2 cellular contexts compared by ENCODE assay signal in genomic region chr6:131981624-131981978, GRCh38.
TF ChIP-seq lines count a peak whose summit lies in the region.

No MANE protein-coding gene starts in this region.

TF ChIP-seq in A549, 52 proteins besides CTCF, POLR2A, EP300 and RAD21:
- TF ChIP-seq ZNF302 (CRISPR knock-in tag; IDR thresholded peaks at IDR 0.05): no peak
- no peak for TF ChIP-seq KDM1A (IDR thresholded peaks at IDR 0.05; ENCODE audit: low read depth)
- TF ChIP-seq ESRRA (IDR thresholded peaks at IDR 0.05; ENCODE audit: borderline replicate concordance, low read length): no peak
- no peak for TF ChIP-seq HOXB13 (CRISPR knock-in tag; IDR thresholded peaks at IDR 0.05; ENCODE audit: low read depth)
- TF ChIP-seq FOSL2 (IDR thresholded peaks at IDR 0.05): no peak
- TF ChIP-seq FOSL2 (CRISPR knock-in tag; IDR thresholded peaks at IDR 0.05): no peak
- no peak for TF ChIP-seq CHD2 (IDR thresholded peaks at IDR 0.05; ENCODE audit: low read length, partially characterized antibody)
- TF ChIP-seq MAFK (IDR thresholded peaks at IDR 0.05; ENCODE audit: partially characterized antibody): no peak
- no peak for TF ChIP-seq JUN (IDR thresholded peaks at IDR 0.05)
- TF ChIP-seq NPAS2 (CRISPR knock-in tag; IDR thresholded peaks at IDR 0.05; ENCODE audit: borderline replicate concordance): no peak
- no peak for TF ChIP-seq TP53 (CRISPR knock-in tag; IDR thresholded peaks at IDR 0.05)
- no peak for TF ChIP-seq NR3C1 (IDR thresholded peaks at IDR 0.05)
- TF ChIP-seq MAZ (IDR thresholded peaks at IDR 0.05; ENCODE audit: borderline replicate concordance, low read depth, low read length): no peak
- no peak for TF ChIP-seq KDM5A (IDR thresholded peaks at IDR 0.05)
- TF ChIP-seq REST (IDR thresholded peaks at IDR 0.05): no peak
- no peak for TF ChIP-seq E2F6 (IDR thresholded peaks at IDR 0.05; ENCODE audit: borderline replicate concordance, low read depth)
- no peak for TF ChIP-seq CEBPB (IDR thresholded peaks at IDR 0.05)
- no peak for TF ChIP-seq ZSCAN20 (CRISPR knock-in tag; IDR thresholded peaks at IDR 0.05)

TF ChIP-seq in IMR-90, 13 proteins besides CTCF, POLR2A, EP300 and RAD21:
- no peak for TF ChIP-seq CEBPB (IDR thresholded peaks at IDR 0.05; ENCODE audit: low read depth, low read length)
- TF ChIP-seq RFX5 (IDR thresholded peaks at IDR 0.05; ENCODE audit: low read depth, low read length): no peak
- TF ChIP-seq NFE2L2 (IDR thresholded peaks at IDR 0.05; ENCODE audit: low read depth, low read length): no peak
- no peak for TF ChIP-seq MAFK (IDR thresholded peaks at IDR 0.05; ENCODE audit: low read depth, low read length)
- no peak for TF ChIP-seq MXI1 (IDR thresholded peaks at IDR 0.05; ENCODE audit: borderline replicate concordance, low read depth, low read length)
- TF ChIP-seq RCOR1 (IDR thresholded peaks at IDR 0.05; ENCODE audit: insufficient replicate concordance, low read length): no peak
- TF ChIP-seq CHD1 (IDR thresholded peaks at IDR 0.05; ENCODE audit: low read depth, low read length): no peak
- no peak for TF ChIP-seq BHLHE40 (IDR thresholded peaks at IDR 0.05; ENCODE audit: low read depth, low read length)
- TF ChIP-seq USF2 (IDR thresholded peaks at IDR 0.05; ENCODE audit: low read depth, low read length): no peak
- no peak for TF ChIP-seq MAZ (IDR thresholded peaks at IDR 0.05; ENCODE audit: borderline replicate concordance, low read depth, low read length)
- TF ChIP-seq FOS (IDR thresholded peaks at IDR 0.05; ENCODE audit: low read depth, low read length): no peak
- no peak for TF ChIP-seq SMC3 (IDR thresholded peaks at IDR 0.05; ENCODE audit: low read depth, low read length)
- no peak for TF ChIP-seq ELK1 (IDR thresholded peaks at IDR 0.05; ENCODE audit: borderline replicate concordance, low read depth, low read length)
